Comparison of ENCODE assay signal across 18 cellular contexts in the genomic region with DNA sequence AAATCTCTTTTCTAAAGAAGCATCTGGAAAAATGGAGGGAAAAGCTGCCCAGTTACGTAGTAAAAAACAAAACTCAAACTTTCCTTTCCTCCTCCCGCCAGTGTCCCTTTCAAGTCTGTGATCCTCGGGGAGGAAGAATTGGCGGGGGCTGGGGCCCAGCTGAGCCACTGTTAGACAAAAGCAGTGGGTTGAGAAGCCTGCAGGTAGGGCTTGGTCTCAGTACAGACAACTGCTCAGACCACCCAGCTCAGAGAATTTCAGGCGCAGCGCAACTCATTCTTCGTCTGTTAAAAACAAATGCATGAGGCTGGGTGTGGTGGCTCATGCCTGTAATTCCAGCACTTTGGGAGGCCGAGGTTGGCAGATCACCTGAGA.
"Had no signal": no experiment of that assay in that cellular context is flagged by ENCODE, and none has a peak within 500 bp of the region (broad histone marks: within the 10 kb centered on the region; RNA-seq: fewer than 3 reads in every experiment).

No MANE protein-coding gene starts in this region.

- DNase-seq: activated CD4-positive, alpha-beta T cell treated with anti-CD3 and anti-CD28 coated beads, Interleukin-2, amount 10 ng/mL, durations not matched to agents 7 days and 5 days; activated CD8-positive, alpha-beta memory T cell treated with anti-CD3 and anti-CD28 coated beads, Interleukin-2, amount 50 U/mL, for 48 hours; activated gamma-delta T cell; activated T-cell treated with anti-CD3 and anti-CD28 coated beads, Interleukin-2, amount 50 U/mL, for 72 hours; amniotic stem cell; brain microvascular endothelial cell; endodermal cell; gastrocnemius medialis; heart left ventricle; left ventricle myocardium superior; mesendoderm; sigmoid colon; spleen; testis had no signal

- H3K9me3 ChIP-seq: gastrocnemius medialis, heart left ventricle, sigmoid colon, spleen, testis had no signal

- H3K36me3 ChIP-seq: brain microvascular endothelial cell, gastrocnemius medialis, heart left ventricle, sigmoid colon, spleen had no signal

- H3K4me3 Mint-ChIP-seq: activated CD4-positive, alpha-beta T cell treated with anti-CD3 and anti-CD28 coated beads, Interleukin-2, amount 10 ng/mL, durations not matched to agents 7 days and 5 days; activated T-cell treated with anti-CD3 and anti-CD28 coated beads, Interleukin-2, amount 50 U/mL, for 72 hours; endodermal cell; natural killer cell treated with Interleukin-12 subunit alpha and Interleukin-12 subunit beta and Interleukin-15 and Interleukin-18, amount 100 ng/mL, for 72 hours; stimulated activated naive CD8-positive, alpha-beta T cell treated with anti-CD3 and anti-CD28 coated beads, Interleukin-15, Interleukin-2, amounts not matched to agents 100 ng/mL and 50 ng/mL, for 24 hours; T-helper 2 cell treated with Interferon-gamma antibody and Interleukin-4, amounts not matched to agents 5 μg/mL and 100 μg/mL, for 36 hours had no signal

- H3K4me3 ChIP-seq: gastrocnemius medialis, heart left ventricle, sigmoid colon, spleen, testis had no signal

- H3K27me3 ChIP-seq: brain microvascular endothelial cell, gastrocnemius medialis, heart left ventricle, sigmoid colon, spleen, testis had no signal

- H3K27ac ChIP-seq: brain microvascular endothelial cell, gastrocnemius medialis, heart left ventricle, spleen, testis had no signal

- ATAC-seq: activated naive CD4-positive, alpha-beta T cell treated with anti-CD3 and anti-CD28 coated beads, Interleukin-2, amount 50 U/mL, for 72 hours; activated T-cell treated with anti-CD3 and anti-CD28 coated beads, Interleukin-2, amount 50 U/mL, for 72 hours; gastrocnemius medialis; left ventricle myocardium superior had no signal

- H3K4me1 ChIP-seq: gastrocnemius medialis, testis had no signal

- H3K9me3 Mint-ChIP-seq: activated CD4-positive, alpha-beta T cell treated with anti-CD3 and anti-CD28 coated beads, Interleukin-2, amount 10 ng/mL, durations not matched to agents 7 days and 5 days; activated naive CD4-positive, alpha-beta T cell treated with anti-CD3 and anti-CD28 coated beads, Interleukin-2, amount 50 U/mL, for 72 hours; activated T-cell treated with anti-CD3 and anti-CD28 coated beads, Interleukin-2, amount 50 U/mL, for 72 hours; endodermal cell; natural killer cell treated with Interleukin-12 subunit alpha and Interleukin-12 subunit beta and Interleukin-15 and Interleukin-18, amount 100 ng/mL, for 72 hours; stimulated activated naive CD8-positive, alpha-beta T cell treated with anti-CD3 and anti-CD28 coated beads, Interleukin-15, Interleukin-2, amounts not matched to agents 100 ng/mL and 50 ng/mL, for 24 hours; T-helper 2 cell treated with Interferon-gamma antibody and Interleukin-4, amounts not matched to agents 5 μg/mL and 100 μg/mL, for 36 hours had no signal

- H3K4me1 Mint-ChIP-seq: activated CD4-positive, alpha-beta T cell treated with anti-CD3 and anti-CD28 coated beads, Interleukin-2, amount 10 ng/mL, durations not matched to agents 7 days and 5 days had no signal

- H3K36me3 Mint-ChIP-seq: activated naive CD4-positive, alpha-beta T cell treated with anti-CD3 and anti-CD28 coated beads, Interleukin-2, amount 50 U/mL, for 72 hours; natural killer cell treated with Interleukin-12 subunit alpha and Interleukin-12 subunit beta and Interleukin-15 and Interleukin-18, amount 100 ng/mL, for 72 hours had no signal

- H3K27ac Mint-ChIP-seq: activated CD4-positive, alpha-beta T cell treated with anti-CD3 and anti-CD28 coated beads, Interleukin-2, amount 10 ng/mL, durations not matched to agents 7 days and 5 days; activated T-cell treated with anti-CD3 and anti-CD28 coated beads, Interleukin-2, amount 50 U/mL, for 72 hours; endodermal cell; natural killer cell treated with Interleukin-12 subunit alpha and Interleukin-12 subunit beta and Interleukin-15 and Interleukin-18, amount 100 ng/mL, for 72 hours; stimulated activated naive CD8-positive, alpha-beta T cell treated with anti-CD3 and anti-CD28 coated beads, Interleukin-15, Interleukin-2, amounts not matched to agents 100 ng/mL and 50 ng/mL, for 24 hours; T-helper 2 cell treated with Interferon-gamma antibody and Interleukin-4, amounts not matched to agents 5 μg/mL and 100 μg/mL, for 36 hours had no signal
